ENCODE assay signal across 1 cellular context in genomic region chr16:81365731-81366130, GRCh38.
TF ChIP-seq lines count a peak whose summit lies in the region.

No MANE protein-coding gene starts in this region.

TF ChIP-seq in SK-N-SH, 30 proteins besides CTCF, POLR2A, EP300 and RAD21 (continued from another document):
- TF ChIP-seq REST (IDR thresholded peaks at IDR 0.05; ENCODE audit: low read depth, low read length), result no peak
